1 cellular context compared by ENCODE assay signal in the genomic region with DNA sequence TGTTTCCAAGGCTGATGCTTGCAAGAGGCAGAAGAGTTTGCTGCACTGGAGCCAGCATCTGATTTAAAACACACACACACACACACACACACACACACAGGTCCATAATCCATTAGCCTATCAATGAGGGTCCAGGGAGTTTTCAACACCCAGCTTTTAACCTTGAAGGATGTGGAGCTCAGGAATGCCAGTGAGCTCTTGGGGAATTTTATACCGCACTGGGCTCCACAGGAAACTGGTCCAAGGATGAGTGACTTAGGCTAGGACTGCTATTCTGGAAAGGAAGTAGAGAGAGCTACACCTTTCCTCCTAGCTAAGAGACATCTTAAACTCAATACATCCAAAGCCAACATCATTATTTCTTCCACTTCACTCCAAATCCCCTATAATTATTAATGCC.
TF ChIP-seq lines count a peak whose summit lies in the region.

No MANE protein-coding gene starts in this region.

TF ChIP-seq in H1, 55 proteins besides CTCF, POLR2A, EP300 and RAD21 (continued from another document):
- no peak for TF ChIP-seq USF2 (IDR thresholded peaks at IDR 0.05; ENCODE audit: low read length)
- TF ChIP-seq PHF8 (conservative IDR thresholded peaks at IDR 0.05; ENCODE audit: low read depth, low read length): no peak
- TF ChIP-seq SP1 (IDR thresholded peaks at IDR 0.05; ENCODE audit: low read depth, low read length): no peak
- TF ChIP-seq CEBPB (IDR thresholded peaks at IDR 0.05; ENCODE audit: low read depth, low read length): no peak
- TF ChIP-seq POLR2AphosphoS5 (IDR thresholded peaks at IDR 0.05; ENCODE audit: low read depth, low read length): no peak
